13 cellular contexts compared by ENCODE assay signal in the genomic region with DNA sequence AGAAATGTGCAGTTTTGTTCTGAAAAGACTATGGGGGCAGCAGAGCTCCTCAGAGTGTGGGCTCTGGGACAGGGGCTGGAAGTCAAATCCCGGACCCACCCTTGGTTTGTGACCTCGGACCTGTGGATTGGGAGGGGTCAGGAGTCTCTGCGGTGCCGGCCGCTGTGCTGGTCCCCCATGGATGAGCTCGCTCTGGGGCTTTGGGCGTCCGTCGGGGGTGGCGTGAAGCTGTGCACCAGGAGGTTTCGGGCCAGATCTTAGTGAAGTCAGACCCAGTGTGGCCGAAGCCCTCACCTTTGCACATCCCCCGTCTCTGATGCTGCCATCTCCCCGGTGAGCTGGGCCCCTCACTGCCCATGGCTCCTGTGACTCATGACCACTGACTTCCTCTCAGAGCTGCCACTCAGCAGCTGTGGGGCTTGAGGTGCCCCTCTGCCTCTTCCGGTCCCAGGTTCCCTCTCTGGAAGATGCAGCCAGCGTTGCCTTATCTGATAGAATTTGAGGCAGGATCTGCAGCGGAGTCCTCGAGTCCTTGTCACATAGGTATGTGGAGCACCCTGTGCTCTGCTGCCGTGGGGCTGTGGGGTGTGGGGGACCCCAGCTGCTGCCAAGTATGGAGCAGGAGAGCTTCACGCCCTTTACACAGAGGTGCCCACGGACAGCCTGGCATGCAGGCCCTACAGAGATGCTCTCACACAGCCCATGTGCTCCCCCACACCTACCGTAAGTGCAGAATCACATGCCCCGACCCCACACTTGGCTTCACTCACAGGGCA. TPM values are rescaled to one million over a fixed set of nuclear protein-coding genes. Genes with fewer than 3 reads are reported as not detected.
DNase-seq lines count a peak whose midpoint lies in the region; ATAC-seq and TF ChIP-seq lines count a peak whose summit lies in the region.
"Had no signal": no experiment of that assay in that cellular context is flagged by ENCODE, and none has a peak within 500 bp of the region (broad histone marks: within the 10 kb centered on the region; RNA-seq: fewer than 3 reads in every experiment).

No MANE protein-coding gene starts in this region.

- POLR2A ChIA-PET in CD8-positive, alpha-beta T cell (lab: Charles Lee) = interaction anchor here (0.7 kb wide), 1 partner anchor 33 kb away, joined by 3 read pairs; no protein-coding TSS in a partner anchor
- POLR2A ChIA-PET in A673 (lab: Charles Lee; ENCODE audit: low non-redundant PET) = no interaction called here

- peaks cover 9% of the 10 kb centered on the region for H3K4me1 ChIP-seq in CD8-positive, alpha-beta T cell (ENCODE audit: insufficient read depth, low read length)
- H3K4me1 ChIP-seq in A673 (ENCODE audit: insufficient read depth, low read length, poor library complexity, severe bottlenecking) = no peaks in the 10 kb centered on the region

- no peaks in the 10 kb centered on the region for H3K36me3 ChIP-seq in CD8-positive, alpha-beta T cell (ENCODE audit: insufficient read depth, low read length)
- no peaks in the 10 kb centered on the region for H3K36me3 ChIP-seq in A673 (ENCODE audit: insufficient read depth, low read length, poor library complexity, severe bottlenecking)

- no peak for TF ChIP-seq CTCF in CD8-positive, alpha-beta T cell (IDR thresholded peaks at IDR 0.05)
- TF ChIP-seq CTCF in HL-60 (IDR thresholded peaks at IDR 0.05; ENCODE audit: insufficient read depth, low read length) = no peak
- TF ChIP-seq CTCF in A673 (conservative IDR thresholded peaks at IDR 0.05; ENCODE audit: low read depth, low read length) = no peak

- DNase-seq in CD8-positive, alpha-beta T cell = peak in 4 of 7 experiments; percentile 4 to 54 (median 16)
- DNase-seq in HL-60 (ENCODE audit: low read depth in 1 of 2, low spot score in 1 of 2) = peak; percentile 61 to 85
- DNase-seq in UCSD-AML1 (lab: John Stamatoyannopoulos, UW; ENCODE audit: unreplicated experiment) = peak; percentile 60
- DNase-seq in mesenteric fat pad (ENCODE audit: low spot score) = peak; percentile 83
- no peak for DNase-seq in cortex of kidney (lab: John Stamatoyannopoulos, UW)
- no peak for DNase-seq in HK-2 (ENCODE audit: unreplicated experiment)
- DNase-seq in A673 (ENCODE audit: low spot score) = no peak
- DNase-seq: DMS 273 treated with DMSO at 0.1 percent for 48 hours, NCI-H2171, RPMI8226 had no signal

- no TSS peak for BruUV-seq in A673 (replicated peaks; lab: Mats Ljungman, UMichigan)

- ATAC-seq in CD8-positive, alpha-beta T cell = peak; percentile 69
- ATAC-seq in GM21786 (IDR thresholded peaks at IDR 0.05; ENCODE audit: unreplicated experiment) = no peak
- ATAC-seq: mucosa of descending colon, right cardiac atrium had no signal

- peaks cover 8% of the 10 kb centered on the region for H3K9me3 ChIP-seq in CD8-positive, alpha-beta T cell (ENCODE audit: low read length)
- peaks cover 5% of the 10 kb centered on the region for H3K9me3 ChIP-seq in A673 (ENCODE audit: low read depth, low read length, poor library complexity, severe bottlenecking)

- intact Hi-C loops in CD8-positive, alpha-beta T cell (cut with DNase I, micrococcal nuclease) = loop anchor here in 1 of 2 experiments (10.0 kb wide), 1 partner anchor 52 kb away; no protein-coding TSS in a partner anchor
- intact Hi-C loops in A673 (cut with micrococcal nuclease; ENCODE audit: unreplicated experiment) = no loop called here

- H3K36me3 Mint-ChIP-seq in CD8-positive, alpha-beta T cell = peaks cover 4% of the 10 kb centered on the region

- H3K4me3 Mint-ChIP-seq in CD8-positive, alpha-beta T cell = peak overlapping the region; percentile 63

- peak overlapping the region; percentile 76 for H3K27ac Mint-ChIP-seq in CD8-positive, alpha-beta T cell

- no peaks in the 10 kb centered on the region for H3K27me3 ChIP-seq in CD8-positive, alpha-beta T cell (ENCODE audit: insufficient read depth, low read length)
- no peaks in the 10 kb centered on the region for H3K27me3 ChIP-seq in HL-60 (ENCODE audit: insufficient read depth, poor library complexity, severe bottlenecking)
- H3K27me3 ChIP-seq in A673 (replicated peaks; ENCODE audit: insufficient read depth, low read depth, low read length, poor library complexity) = no peaks in the 10 kb centered on the region

- CTCF ChIA-PET in CD8-positive, alpha-beta T cell (lab: Charles Lee) = no interaction called here
- CTCF ChIA-PET in A673 (lab: Charles Lee) = no interaction called here

- peaks cover 26% of the 10 kb centered on the region for H3K4me1 Mint-ChIP-seq in CD8-positive, alpha-beta T cell (ENCODE audit: low read depth)

- H3K27me3 Mint-ChIP-seq in CD8-positive, alpha-beta T cell (ENCODE audit: low read depth) = peaks cover 5% of the 10 kb centered on the region

- no peak overlapping the region for H3K4me3 ChIP-seq in CD8-positive, alpha-beta T cell (ENCODE audit: low read depth, low read length)
- peak overlapping the region; percentile 31 for H3K4me3 ChIP-seq in HL-60 (replicated peaks; ENCODE audit: insufficient read depth, low read length)
- no peak overlapping the region for H3K4me3 ChIP-seq in A673 (ENCODE audit: low read depth, low read length, poor library complexity, severe bottlenecking)
- H3K4me3 ChIP-seq: mucosa of descending colon had no signal

- H3K9me3 Mint-ChIP-seq in CD8-positive, alpha-beta T cell = peaks cover 6% of the 10 kb centered on the region

- H3K27ac ChIP-seq in CD8-positive, alpha-beta T cell (ENCODE audit: low read depth, low read length) = no peak overlapping the region
- peak overlapping the region; percentile 59 for H3K27ac ChIP-seq in HL-60 (replicated peaks)
- H3K27ac ChIP-seq in A673 (ENCODE audit: low read depth, low read length, poor library complexity, severe bottlenecking) = no peak overlapping the region

RNA-seq across cellular contexts. Expression of gene SCART1, which starts 11.4 kb away (rescaled TPM):
- total RNA-seq in CD8-positive, alpha-beta T cell = 1 to 10 TPM; 3.4 to 3.7 TPM
- total RNA-seq in mesenteric fat pad (3.3 TPM), A673 (2021) (1.8 and 2.2 TPM in 2 replicates)

RNA-seq across cellular contexts. Expression of gene SPRN, which starts 18.0 kb away (rescaled TPM):
- not detected for total RNA-seq in CD8-positive, alpha-beta T cell
- total RNA-seq in mesenteric fat pad (not detected), A673 (2021) (0.13 TPM in 1 of 2 replicates, not detected in the other)
- total RNA-seq: right cardiac atrium had no signal

RNA-seq across cellular contexts. Expression of gene MTG1, which starts 48.4 kb away (rescaled TPM):
- total RNA-seq in CD8-positive, alpha-beta T cell = 10 to 100 TPM; 30.2 to 31.0 TPM
- total RNA-seq in mesenteric fat pad = 33.3 TPM
- 79.0 and 83.3 TPM in 2 replicates for total RNA-seq in A673 (2021)

Comparison
In these comparisons a context has a peak if more than half of its experiments do, and no peak if none do; other contexts are left out.
1. DNase-seq: peak in CD8-positive, alpha-beta T cell (4 of 7), HL-60 (2 of 2), UCSD-AML1 (single experiment) and mesenteric fat pad (single experiment); none in cortex of kidney (single experiment), HK-2 (single experiment) and A673 (single experiment).